Comparison of ENCODE assay signal across 8 cellular contexts in genomic region chr4:7206856-7207567, GRCh38. TPM values are rescaled to one million over a fixed set of nuclear protein-coding genes. Genes with fewer than 3 reads are reported as not detected.
DNase-seq lines count a peak whose midpoint lies in the region; ATAC-seq and TF ChIP-seq lines count a peak whose summit lies in the region.

No MANE protein-coding gene starts in this region.

- peak overlapping the region; percentile 85 to 87 for H3K27ac ChIP-seq in right atrium auricular region

- TF ChIP-seq CTCF in right atrium auricular region (IDR thresholded peaks at IDR 0.05), result no peak
- no peak for TF ChIP-seq CTCF in GM10266 (IDR thresholded peaks at IDR 0.05; ENCODE audit: control insufficient read depth, insufficient read depth, low read depth, missing control alignments)

- no peak overlapping the region for H3K27ac Mint-ChIP-seq in stimulated activated naive B cell treated with anti-CD40 and anti-IgM and Interleukin-4, amounts not matched to agents 10 μg/mL and 1 μg/mL and 100 μg/mL, for 72 hours

- DNase-seq in G401 (ENCODE audit: low spot score) (peak; percentile 24), amniotic stem cell (lab: John Stamatoyannopoulos, UW) (peak; percentile 85), right atrium auricular region (ENCODE audit: low spot score) (peak; percentile 83), renal cortical epithelial cell (ENCODE audit: low read depth) (peak; percentile 74), NCI-H2107 (lab: John Stamatoyannopoulos, UW) (no peak), NCI-H1417 treated with DMSO at 0.1 percent for 48 hours (lab: John Stamatoyannopoulos, UW) (no peak), GM10266 (ENCODE audit: extremely low spot score) (no peak)
- no peak for DNase-seq in stimulated activated naive B cell treated with anti-CD40 and anti-IgM and Interleukin-4, amounts not matched to agents 10 μg/mL and 1 μg/mL and 100 μg/mL, for 72 hours

- H3K9me3 Mint-ChIP-seq in stimulated activated naive B cell treated with anti-CD40 and anti-IgM and Interleukin-4, amounts not matched to agents 10 μg/mL and 1 μg/mL and 100 μg/mL, for 72 hours, result no peaks in the 10 kb centered on the region

- H3K27me3 ChIP-seq in right atrium auricular region, result no peaks in the 10 kb centered on the region

- no peak overlapping the region for H3K4me3 Mint-ChIP-seq in stimulated activated naive B cell treated with anti-CD40 and anti-IgM and Interleukin-4, amounts not matched to agents 10 μg/mL and 1 μg/mL and 100 μg/mL, for 72 hours

- H3K27me3 Mint-ChIP-seq in stimulated activated naive B cell treated with anti-CD40 and anti-IgM and Interleukin-4, amounts not matched to agents 10 μg/mL and 1 μg/mL and 100 μg/mL, for 72 hours, result peaks cover 4 to 7% of the 10 kb centered on the region in 2 donors

- peaks cover 0 to 27% of the 10 kb centered on the region in 2 donors for H3K4me1 ChIP-seq in right atrium auricular region

- H3K36me3 ChIP-seq in right atrium auricular region, result no peaks in the 10 kb centered on the region

- no peak overlapping the region for H3K4me3 ChIP-seq in right atrium auricular region

- in situ Hi-C loops in G401 (cut with HindIII; ENCODE audit: low sequenced_read_pairs), result no loop called here

- H3K36me3 Mint-ChIP-seq in stimulated activated naive B cell treated with anti-CD40 and anti-IgM and Interleukin-4, amounts not matched to agents 10 μg/mL and 1 μg/mL and 100 μg/mL, for 72 hours, result no peaks in the 10 kb centered on the region

- no peaks in the 10 kb centered on the region for H3K4me1 Mint-ChIP-seq in stimulated activated naive B cell treated with anti-CD40 and anti-IgM and Interleukin-4, amounts not matched to agents 10 μg/mL and 1 μg/mL and 100 μg/mL, for 72 hours

- H3K9me3 ChIP-seq in right atrium auricular region, result no peaks in the 10 kb centered on the region

- ATAC-seq in stimulated activated naive B cell treated with anti-CD40 and anti-IgM and Interleukin-4, amounts not matched to agents 10 μg/mL and 1 μg/mL and 100 μg/mL, for 72 hours (replicated peaks), result no peak

RNA-seq across cellular contexts. Expression of gene SORCS2, which starts 14.7 kb away (rescaled TPM):
- under 0.01 TPM in 1 of 2 replicates, not detected in the other for total RNA-seq in G401 (2014; rRNA removed; shearing (Covaris generic))
- 1 to 10 TPM; 1.5 to 1.7 TPM for total RNA-seq in right atrium auricular region
- total RNA-seq in renal cortical epithelial cell, result 1.0 and 11.0 TPM in 2 replicates

Comparison
In these comparisons a context has a peak if more than half of its experiments do, and no peak if none do; other contexts are left out.
1. DNase-seq: peak in G401 (single experiment), amniotic stem cell (single experiment), right atrium auricular region (single experiment) and renal cortical epithelial cell (single experiment); none in NCI-H2107 (single experiment), NCI-H1417 treated with DMSO at 0.1 percent for 48 hours (single experiment), GM10266 (single experiment) and stimulated activated naive B cell treated with anti-CD40 and anti-IgM and Interleukin-4, amounts not matched to agents 10 μg/mL and 1 μg/mL and 100 μg/mL, for 72 hours (single experiment).